Comparison of ENCODE assay signal across 25 cellular contexts in genomic region chr2:42378415-42378814, GRCh38.
"Had no signal": no experiment of that assay in that cellular context is flagged by ENCODE, and none has a peak within 500 bp of the region (broad histone marks: within the 10 kb centered on the region; RNA-seq: fewer than 3 reads in every experiment).

No MANE protein-coding gene starts in this region.

- DNase-seq: colonic mucosa; cortex of kidney; dermis blood vessel endothelial cell; dorsolateral prefrontal cortex; effector CD4-positive, alpha-beta T cell; effector CD8-positive, alpha-beta T cell; effector memory CD4-positive, alpha-beta T cell; effector memory CD8-positive, alpha-beta T cell; erythroblast; esophagus squamous epithelium; foreskin fibroblast; foreskin keratinocyte; foreskin melanocyte; gastrocnemius medialis; glutamatergic neuron; head of caudate nucleus; heart left ventricle; heart right ventricle had no signal

- H3K36me3 ChIP-seq: colonic mucosa, esophagus muscularis mucosa, esophagus squamous epithelium, gastrocnemius medialis, gastroesophageal sphincter, heart left ventricle, heart right ventricle had no signal

- H3K79me2 ChIP-seq: hepatocyte had no signal

- H3K27ac ChIP-seq: colonic mucosa, coronary artery, dorsolateral prefrontal cortex, epithelial cell of prostate, esophagus muscularis mucosa, esophagus squamous epithelium, foreskin keratinocyte, gastrocnemius medialis, gastroesophageal sphincter, heart left ventricle, heart right ventricle, hepatocyte had no signal

- ATAC-seq: effector memory CD8-positive, alpha-beta T cell; esophagus mucosa; foreskin keratinocyte; gastrocnemius medialis; gastroesophageal sphincter; heart left ventricle; heart right ventricle had no signal

- H3K9me3 Mint-ChIP-seq: dendritic cell treated with granulocyte-macrophage colony-stimulating factor and Interleukin-4, amounts not matched to agents 40 ng/mL and 50 ng/mL, for 4 days; effector memory CD8-positive, alpha-beta T cell had no signal

- H3K27me3 ChIP-seq: colonic mucosa, dorsolateral prefrontal cortex, esophagus muscularis mucosa, esophagus squamous epithelium, foreskin keratinocyte, gastrocnemius medialis, gastroesophageal sphincter, heart left ventricle, hepatocyte had no signal

- H3K4me1 ChIP-seq: esophagus muscularis mucosa, esophagus squamous epithelium, gastrocnemius medialis, gastroesophageal sphincter, heart left ventricle, heart right ventricle had no signal

- H2AFZ ChIP-seq: hepatocyte had no signal

- H3K27me3 Mint-ChIP-seq: dendritic cell treated with granulocyte-macrophage colony-stimulating factor and Interleukin-4, amounts not matched to agents 40 ng/mL and 50 ng/mL, for 4 days had no signal

- H3K9me3 ChIP-seq: colonic mucosa, esophagus muscularis mucosa, esophagus squamous epithelium, gastrocnemius medialis, gastroesophageal sphincter, heart left ventricle, heart right ventricle had no signal

- H3K27ac Mint-ChIP-seq: dendritic cell treated with granulocyte-macrophage colony-stimulating factor and Interleukin-4, amounts not matched to agents 40 ng/mL and 50 ng/mL, for 4 days; effector memory CD8-positive, alpha-beta T cell had no signal

- H3K4me3 ChIP-seq: colonic mucosa, coronary artery, dorsolateral prefrontal cortex, esophagus muscularis mucosa, esophagus squamous epithelium, gastrocnemius medialis, gastroesophageal sphincter, heart left ventricle, heart right ventricle, hepatocyte had no signal

- H3K4me3 Mint-ChIP-seq: dendritic cell treated with granulocyte-macrophage colony-stimulating factor and Interleukin-4, amounts not matched to agents 40 ng/mL and 50 ng/mL, for 4 days; effector memory CD8-positive, alpha-beta T cell had no signal

- H3K4me2 ChIP-seq: hepatocyte had no signal
